ENCODE assay signal across 13 cellular contexts in the genomic region with DNA sequence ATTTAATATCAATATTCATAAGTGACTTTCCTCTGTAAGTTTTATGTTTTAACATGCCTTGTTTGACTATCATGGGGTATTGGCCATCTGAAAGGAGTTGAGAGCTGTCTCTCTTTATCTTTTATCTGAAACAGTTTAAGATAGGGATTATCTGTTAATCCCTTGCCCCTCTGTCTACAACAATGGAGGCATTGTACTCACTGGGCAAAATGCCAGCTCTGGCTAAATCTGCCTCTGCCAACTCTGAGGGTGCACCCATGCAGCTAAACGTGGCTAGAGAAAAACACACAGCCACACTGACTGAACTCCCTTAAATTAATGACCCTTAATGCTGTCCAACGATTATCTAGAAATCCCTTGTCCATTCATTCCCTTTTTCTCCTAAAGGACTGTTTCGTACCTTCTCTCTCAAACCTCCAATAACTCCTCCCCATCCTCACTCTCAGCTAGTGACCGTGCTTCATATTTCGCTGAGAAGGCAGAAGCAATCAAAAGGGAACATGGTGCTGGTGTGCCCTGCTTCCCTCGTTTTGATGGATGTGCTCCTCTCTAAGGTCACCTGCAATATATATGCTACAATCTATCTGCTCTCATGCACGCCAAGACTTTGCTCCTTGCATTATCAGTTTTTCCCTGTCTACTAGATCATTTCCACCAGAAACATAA. TPM values are rescaled to one million over a fixed set of nuclear protein-coding genes. Genes with fewer than 3 reads are reported as not detected.
A peak's percentile ranks its signal among the peaks of the same experiment; 100 is the strongest.
DNase-seq lines count a peak whose midpoint lies in the region; ATAC-seq and FAIRE-seq lines count a peak whose summit lies in the region.
"Had no signal": no experiment of that assay in that cellular context is flagged by ENCODE, and none has a peak within 500 bp of the region (broad histone marks: within the 10 kb centered on the region; RNA-seq: fewer than 3 reads in every experiment).

No MANE protein-coding gene starts in this region.

- ATAC-seq in left ventricle myocardium superior (peak; percentile 54), left cardiac atrium (no peak)
- ATAC-seq: foreskin keratinocyte, Panc1 had no signal

- intact Hi-C loops in left ventricle myocardium superior (cut with micrococcal nuclease), result no loop called here
- intact Hi-C loops in left cardiac atrium (cut with DNase I), result no loop called here

- FAIRE-seq in urothelium cell line (lab: Jason Lieb, UNC), result no peak
- FAIRE-seq: kidney had no signal

- DNase-seq in left ventricle myocardium superior (no peak), left cardiac atrium (no peak), NCI-H748 (lab: John Stamatoyannopoulos, UW; ENCODE audit: unreplicated experiment) (peak; percentile 87), kidney tubule cell (ENCODE audit: low spot score) (peak; percentile 25), urothelium cell line (ENCODE audit: low spot score) (peak; percentile 4), T1000 (lab: John Stamatoyannopoulos, UW) (no peak), cerebellar nuclear complex (lab: John Stamatoyannopoulos, UW) (no peak), AG08396 (ENCODE audit: low spot score) (no peak)
- DNase-seq: foreskin keratinocyte, GF-D8, kidney, MV-4-11 had no signal

RNA-seq across cellular contexts. Expression of a gene that starts 10.3 kb away (rescaled TPM):
- total RNA-seq in left ventricle myocardium superior, result 57.7 TPM
- 10 to 100 TPM; 23.1 to 29.8 TPM for total RNA-seq in left cardiac atrium

Comparison
In these comparisons a context has a peak if more than half of its experiments do, and no peak if none do; other contexts are left out.
1. DNase-seq: peak in NCI-H748 (single experiment), kidney tubule cell (single experiment) and urothelium cell line (single experiment); none in left ventricle myocardium superior (single experiment), left cardiac atrium (single experiment), T1000 (single experiment), cerebellar nuclear complex (0 of 2) and AG08396 (single experiment).